ENCODE assay signal across 18 cellular contexts in the genomic region with DNA sequence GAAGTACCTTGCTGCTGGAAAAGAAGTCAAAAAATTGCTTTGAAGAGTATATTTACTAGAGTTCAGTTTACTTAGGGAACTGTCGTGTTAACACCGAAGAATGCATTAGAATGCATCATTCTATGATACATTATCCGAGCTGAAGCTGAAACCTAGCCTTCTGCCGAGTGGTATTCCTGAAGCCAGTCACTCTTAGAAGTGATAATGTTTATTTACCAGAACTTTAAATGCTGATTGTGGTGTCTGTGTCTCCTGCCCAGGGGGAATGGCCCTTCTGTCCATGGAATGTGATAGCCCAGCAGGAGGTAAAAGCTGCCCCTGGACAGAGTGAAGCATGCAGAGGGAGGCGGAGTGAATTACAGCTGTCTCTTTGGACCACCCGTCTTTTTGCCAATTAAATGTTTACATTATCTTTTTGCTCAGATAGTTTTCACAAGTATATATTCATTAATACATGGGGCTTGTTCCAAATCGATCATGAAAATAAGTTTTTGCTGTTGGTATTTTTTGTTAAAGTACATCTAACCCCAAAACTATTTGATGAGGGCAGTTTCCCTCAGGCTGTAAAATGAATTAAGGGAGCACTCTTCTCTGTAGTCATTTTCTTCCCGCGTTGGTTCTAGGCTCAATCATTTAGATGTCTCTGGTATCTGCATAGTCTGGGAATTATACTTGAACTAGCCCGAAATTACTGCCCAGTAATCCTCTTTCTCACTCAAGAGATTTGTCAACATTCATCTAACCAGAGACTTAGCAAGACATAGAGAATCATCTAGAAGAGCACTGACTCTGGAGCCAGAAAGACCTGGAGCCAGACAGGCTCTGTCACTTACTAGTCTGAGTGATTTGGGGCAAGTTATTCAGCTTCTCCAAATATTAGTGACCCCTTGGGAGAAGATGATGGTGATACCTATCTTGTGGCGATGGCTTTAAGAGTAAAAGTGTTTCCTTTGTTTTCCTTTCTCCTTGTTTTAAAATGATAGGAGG.
DNase-seq lines count a peak whose midpoint lies in the region; ATAC-seq and TF ChIP-seq lines count a peak whose summit lies in the region.
"Had no signal": no experiment of that assay in that cellular context is flagged by ENCODE, and none has a peak within 500 bp of the region (broad histone marks: within the 10 kb centered on the region; RNA-seq: fewer than 3 reads in every experiment).

No MANE protein-coding gene starts in this region.

- TF ChIP-seq CTCF in fibroblast of the aortic adventitia (IDR thresholded peaks at IDR 0.05; ENCODE audit: insufficient read depth, low read length) = no peak

- no peak overlapping the region for H3K4me3 ChIP-seq in fibroblast of the aortic adventitia (ENCODE audit: low read depth, low read length)
- H3K4me3 ChIP-seq in neuronal stem cell (ENCODE audit: low read length in 2 of 2) = no peak overlapping the region
- H3K4me3 ChIP-seq: BLaER1 had no signal

- no peak overlapping the region for H2AK5ac ChIP-seq in neuronal stem cell (ENCODE audit: low read depth, low read length)

- H3K9me3 ChIP-seq in neuronal stem cell (replicated peaks in 1 of 2; ENCODE audit: control insufficient read depth in 2 of 2, insufficient read depth in 1 of 2, low read depth in 1 of 2, low read length in 2 of 2) = no peaks in the 10 kb centered on the region
- H3K9me3 ChIP-seq: BLaER1 had no signal

- peaks cover 2% of the 10 kb centered on the region for H3K36me3 Mint-ChIP-seq in activated naive CD8-positive, alpha-beta T cell treated with anti-CD3 and anti-CD28 coated beads for 36 hours

- H3K79me1 ChIP-seq in neuronal stem cell (ENCODE audit: low read depth, low read length) = no peaks in the 10 kb centered on the region

- no peak overlapping the region for H3K27ac Mint-ChIP-seq in activated naive CD8-positive, alpha-beta T cell treated with anti-CD3 and anti-CD28 coated beads for 36 hours
- H3K27ac Mint-ChIP-seq: activated naive CD4-positive, alpha-beta T cell treated with anti-CD3 and anti-CD28 coated beads, Interleukin-2, amount 10 ng/mL, durations not matched to agents 7 days and 5 days; T-helper 2 cell treated with Interferon-gamma antibody and Interleukin-4, amounts not matched to agents 5 μg/mL and 100 μg/mL, for 36 hours had no signal

- no peaks in the 10 kb centered on the region for H3K27me3 Mint-ChIP-seq in activated naive CD8-positive, alpha-beta T cell treated with anti-CD3 and anti-CD28 coated beads for 36 hours
- H3K27me3 Mint-ChIP-seq: activated naive CD4-positive, alpha-beta T cell treated with anti-CD3 and anti-CD28 coated beads, Interleukin-2, amount 10 ng/mL, durations not matched to agents 7 days and 5 days; naive B cell had no signal

- H3K4me1 ChIP-seq in neuronal stem cell (ENCODE audit: control insufficient read depth in 2 of 2, insufficient read depth in 1 of 2, low read depth in 1 of 2, low read length in 2 of 2) = peaks cover 3 to 20% of the 10 kb centered on the region in 2 donors

- peak; percentile 93 for DNase-seq in ELF-1 (ENCODE audit: low read depth, low spot score)
- peak; percentile 73 for DNase-seq in NCI-H446 treated with DMSO at 0.1 percent for 48 hours (lab: John Stamatoyannopoulos, UW)
- peak; percentile 37 for DNase-seq in fibroblast of the aortic adventitia (ENCODE audit: low read depth)
- peak; percentile 23 for DNase-seq in neuronal stem cell (ENCODE audit: low spot score)
- DNase-seq in activated CD4-positive, alpha-beta T cell treated with anti-CD3 and anti-CD28 coated beads, Interleukin-2, amount 50 U/mL, for 4 hours = no peak
- no peak for DNase-seq in activated naive CD8-positive, alpha-beta T cell treated with anti-CD3 and anti-CD28 coated beads for 36 hours
- DNase-seq: activated CD8-positive, alpha-beta memory T cell treated with anti-CD3 and anti-CD28 coated beads for 24 hours; activated naive CD4-positive, alpha-beta T cell treated with anti-CD3 and anti-CD28 coated beads, Interleukin-2, amount 10 ng/mL, durations not matched to agents 7 days and 5 days; effector CD4-positive, alpha-beta T cell; GF-D8; naive B cell; NCI-H187 treated with DMSO at 0.1 percent for 48 hours; OCI-M1; stimulated activated CD4-positive, alpha-beta T cell treated with anti-CD3 and anti-CD28 coated beads, Interleukin-12 subunit alpha, Interleukin-12 subunit beta, amount 100 ng/mL, for 4 hours had no signal

- peak overlapping the region; percentile 9 for H2AFZ ChIP-seq in neuronal stem cell (ENCODE audit: low read length)

- no peak overlapping the region for H3K27ac ChIP-seq in neuronal stem cell (replicated peaks; ENCODE audit: low read length)
- H3K27ac ChIP-seq: BLaER1 had no signal

- no peaks in the 10 kb centered on the region for H3K27me3 ChIP-seq in neuronal stem cell (ENCODE audit: control insufficient read depth in 3 of 3, insufficient read depth in 3 of 3, low read depth in 1 of 3, low read length in 3 of 3)
- H3K27me3 ChIP-seq: BLaER1 had no signal

- no peak overlapping the region for H4K91ac ChIP-seq in neuronal stem cell (ENCODE audit: low read depth, low read length, poor library complexity)

- H4K8ac ChIP-seq in neuronal stem cell (ENCODE audit: low read depth, low read length) = no peak overlapping the region

- no peak overlapping the region for H3K9ac ChIP-seq in neuronal stem cell (ENCODE audit: low read depth, low read length, poor library complexity)
- H3K9ac ChIP-seq: BLaER1 had no signal

- no peak overlapping the region for H3K14ac ChIP-seq in neuronal stem cell (ENCODE audit: low read length)

- no peak overlapping the region for H3K18ac ChIP-seq in neuronal stem cell (ENCODE audit: low read length)

- ATAC-seq in GM18861 (IDR thresholded peaks at IDR 0.05; ENCODE audit: unreplicated experiment) (no peak), HG03135 (IDR thresholded peaks at IDR 0.05; ENCODE audit: unreplicated experiment) (no peak)

- H2BK120ac ChIP-seq in neuronal stem cell (ENCODE audit: low read depth, low read length) = no peak overlapping the region

- no peak overlapping the region for H3K4me3 Mint-ChIP-seq in activated naive CD8-positive, alpha-beta T cell treated with anti-CD3 and anti-CD28 coated beads for 36 hours
- H3K4me3 Mint-ChIP-seq: activated naive CD4-positive, alpha-beta T cell treated with anti-CD3 and anti-CD28 coated beads, Interleukin-2, amount 10 ng/mL, durations not matched to agents 7 days and 5 days; naive B cell; T-helper 2 cell treated with Interferon-gamma antibody and Interleukin-4, amounts not matched to agents 5 μg/mL and 100 μg/mL, for 36 hours had no signal

- no CpG with 5 or more reads among the region's 11 CpGs for WGBS in neuronal stem cell (ENCODE audit: extremely low coverage in 2 of 2, insufficient read length in 2 of 2, insufficient replicate concordance in 1 of 2), 2 donors

- H2BK5ac ChIP-seq in neuronal stem cell (ENCODE audit: low read length) = no peak overlapping the region

- no peak overlapping the region for H3K4me2 ChIP-seq in neuronal stem cell (ENCODE audit: insufficient read depth, low read length, poor library complexity, severe bottlenecking)
- H3K4me2 ChIP-seq: BLaER1 had no signal

- H3K4me1 Mint-ChIP-seq in activated naive CD8-positive, alpha-beta T cell treated with anti-CD3 and anti-CD28 coated beads for 36 hours = peaks cover 4% of the 10 kb centered on the region

- H3K36me3 ChIP-seq in neuronal stem cell (replicated peaks in 1 of 2; ENCODE audit: control insufficient read depth in 2 of 2, insufficient read depth in 2 of 2, low read length in 2 of 2) = no peaks in the 10 kb centered on the region
- H3K36me3 ChIP-seq: BLaER1 had no signal

- H3K4ac ChIP-seq in neuronal stem cell (ENCODE audit: low read length) = no peak overlapping the region

- no peak overlapping the region for H2BK15ac ChIP-seq in neuronal stem cell (ENCODE audit: low read length)

- H3K9me3 Mint-ChIP-seq in activated naive CD8-positive, alpha-beta T cell treated with anti-CD3 and anti-CD28 coated beads for 36 hours = no peaks in the 10 kb centered on the region
- H3K9me3 Mint-ChIP-seq: T-helper 2 cell treated with Interferon-gamma antibody and Interleukin-4, amounts not matched to agents 5 μg/mL and 100 μg/mL, for 36 hours had no signal

- no peak overlapping the region for H3K23ac ChIP-seq in neuronal stem cell (ENCODE audit: low read depth, low read length, poor library complexity)

- no peak overlapping the region for H2BK12ac ChIP-seq in neuronal stem cell (ENCODE audit: low read length)

Comparison
In these comparisons a context has a peak if more than half of its experiments do, and no peak if none do; other contexts are left out.
1. DNase-seq: peak in ELF-1 (single experiment), NCI-H446 treated with DMSO at 0.1 percent for 48 hours (single experiment), fibroblast of the aortic adventitia (single experiment) and neuronal stem cell (single experiment); none in activated CD4-positive, alpha-beta T cell treated with anti-CD3 and anti-CD28 coated beads, Interleukin-2, amount 50 U/mL, for 4 hours (0 of 2) and activated naive CD8-positive, alpha-beta T cell treated with anti-CD3 and anti-CD28 coated beads for 36 hours (single experiment).